In the genomic region with DNA sequence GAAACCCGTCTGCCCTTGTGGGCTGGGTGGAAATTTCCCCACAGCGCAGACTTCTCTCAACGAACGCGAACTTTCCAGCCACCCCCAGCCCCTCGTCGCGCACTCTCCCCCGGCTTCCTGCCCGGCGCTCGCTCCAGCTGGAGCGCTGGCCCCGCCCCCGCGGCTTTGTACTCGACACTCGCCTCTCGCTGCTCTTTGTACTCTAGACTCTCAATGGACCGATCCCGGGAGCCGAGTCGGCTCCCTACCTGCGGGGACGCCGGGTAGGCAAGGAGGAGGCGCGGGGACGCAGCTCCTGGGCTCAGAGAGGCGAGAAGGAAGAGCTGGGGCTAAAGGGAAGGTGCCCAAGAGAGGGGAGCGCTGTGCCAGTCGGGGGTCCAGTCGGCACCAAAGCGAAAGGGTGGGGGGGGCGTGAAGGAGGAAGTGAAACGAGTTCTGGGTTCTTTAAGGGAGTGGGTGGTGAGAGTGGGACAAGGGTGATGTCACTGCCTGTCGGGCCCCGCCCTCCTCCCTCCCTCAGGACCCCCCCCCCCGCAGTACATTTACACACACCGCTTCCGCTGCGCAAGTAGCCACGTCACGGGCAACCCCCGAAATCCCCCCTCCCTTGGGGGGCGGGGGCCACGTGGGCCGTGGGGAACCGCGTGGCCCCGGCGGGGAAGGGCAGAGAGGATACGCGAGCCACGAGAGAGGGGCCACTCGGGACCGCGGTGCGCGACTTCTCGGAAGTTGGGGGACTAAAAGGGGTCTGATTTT, we compare ENCODE assay signal across 8 cellular contexts. TPM values are rescaled to one million over a fixed set of nuclear protein-coding genes. Genes with fewer than 3 reads are reported as not detected.
DNase-seq lines count a peak whose midpoint lies in the region; ATAC-seq and TF ChIP-seq lines count a peak whose summit lies in the region.

No MANE protein-coding gene starts in this region.

- no peaks in the 10 kb centered on the region for H3K27me3 Mint-ChIP-seq in dendritic cell treated with granulocyte-macrophage colony-stimulating factor and Interleukin-4, amounts not matched to agents 40 ng/mL and 50 ng/mL, for 4 days

- no peak for TF ChIP-seq CTCF in GM13977 (IDR thresholded peaks at IDR 0.05; ENCODE audit: extremely low read depth, insufficient read depth, missing control alignments)
- no peak for TF ChIP-seq CTCF in left lung (IDR thresholded peaks at IDR 0.05)

- H3K4me1 ChIP-seq in left lung: peaks cover 23 to 52% of the 10 kb centered on the region in 2 donors

- no peaks in the 10 kb centered on the region for H3K9me3 ChIP-seq in left lung

- peak; percentile 96 for DNase-seq in GM13977 (ENCODE audit: low spot score)
- DNase-seq in NCI-H748 (lab: John Stamatoyannopoulos, UW; ENCODE audit: unreplicated experiment): peak; percentile 95
- peak; percentile 91 to 93 for DNase-seq in activated CD4-positive, alpha-beta T cell treated with anti-CD3 and anti-CD28 coated beads, Interleukin-2, amount 50 U/mL, for 4 hours
- peak; percentile 88 to 95 for DNase-seq in left lung
- peak; percentile 91 to 92 for DNase-seq in stimulated activated CD4-positive, alpha-beta T cell treated with anti-CD3 and anti-CD28 coated beads, Interleukin-2, amount 100 ng/mL, for 24 hours

- H3K27ac ChIP-seq in left lung: peak overlapping the region; percentile 99 to 100

- peaks cover 47% of the 10 kb centered on the region for H3K36me3 Mint-ChIP-seq in dendritic cell treated with granulocyte-macrophage colony-stimulating factor and Interleukin-4, amounts not matched to agents 40 ng/mL and 50 ng/mL, for 4 days (ENCODE audit: low read depth)

- H3K4me3 Mint-ChIP-seq in dendritic cell treated with granulocyte-macrophage colony-stimulating factor and Interleukin-4, amounts not matched to agents 40 ng/mL and 50 ng/mL, for 4 days: peak overlapping the region; percentile 93

- H3K27me3 ChIP-seq in left lung: no peaks in the 10 kb centered on the region

- in situ Hi-C loops in GM13977 (cut with MboI; ENCODE audit: low pct_unique_long_range_greater_than_20kb, low sequenced_read_pairs, unreplicated experiment): no loop called here

- H3K36me3 ChIP-seq in left lung: peaks cover 0 to 37% of the 10 kb centered on the region in 2 donors

- H3K4me3 ChIP-seq in left lung: peak overlapping the region; percentile 63 to 82

- no peaks in the 10 kb centered on the region for H3K9me3 Mint-ChIP-seq in dendritic cell treated with granulocyte-macrophage colony-stimulating factor and Interleukin-4, amounts not matched to agents 40 ng/mL and 50 ng/mL, for 4 days

- H3K27ac Mint-ChIP-seq in dendritic cell treated with granulocyte-macrophage colony-stimulating factor and Interleukin-4, amounts not matched to agents 40 ng/mL and 50 ng/mL, for 4 days: peak overlapping the region; percentile 98

- H3K4me1 Mint-ChIP-seq in dendritic cell treated with granulocyte-macrophage colony-stimulating factor and Interleukin-4, amounts not matched to agents 40 ng/mL and 50 ng/mL, for 4 days (ENCODE audit: low read depth): peaks cover 64% of the 10 kb centered on the region

- ATAC-seq in HG03196 (IDR thresholded peaks at IDR 0.05; ENCODE audit: unreplicated experiment) (peak; percentile 24), left lung (peak; percentile 55), GM18861 (IDR thresholded peaks at IDR 0.05; ENCODE audit: unreplicated experiment) (no peak)

- intact Hi-C loops in dendritic cell treated with granulocyte-macrophage colony-stimulating factor and Interleukin-4, amounts not matched to agents 40 ng/mL and 50 ng/mL, for 4 days (cut with micrococcal nuclease): loop anchor here (1.0 to 10.0 kb wide), 4 partner anchors 8 to 311 kb away; a partner anchor contains a TSS
- intact Hi-C loops in left lung (cut with DNase I): no loop called here

RNA-seq across cellular contexts. Expression of a gene that starts 9.7 kb away (rescaled TPM):
- 10 to 100 TPM; 37.6 to 49.2 TPM for total RNA-seq in left lung

RNA-seq across cellular contexts. Expression of a gene that starts 11.2 kb away (rescaled TPM):
- 1 to 10 TPM; 5.7 to 6.5 TPM for total RNA-seq in left lung

RNA-seq across cellular contexts. Expression of a gene that starts 13.6 kb away (rescaled TPM):
- 10 to 100 TPM; 60.5 to 72.6 TPM for total RNA-seq in left lung

RNA-seq across cellular contexts. Expression of a gene that starts 14.1 kb away (rescaled TPM):
- 10 to 100 TPM in 1 of 2 donors, 1 to 10 TPM in 1; 9.8 to 12.3 TPM for total RNA-seq in left lung

RNA-seq across cellular contexts. Expression of a gene that starts 44.9 kb away (rescaled TPM):
- 100 to 1,000 TPM in 1 of 2 donors, 10 to 100 TPM in 1; 95.3 to 118 TPM for total RNA-seq in left lung
